ENCODE assay signal across 23 cellular contexts in the genomic region with DNA sequence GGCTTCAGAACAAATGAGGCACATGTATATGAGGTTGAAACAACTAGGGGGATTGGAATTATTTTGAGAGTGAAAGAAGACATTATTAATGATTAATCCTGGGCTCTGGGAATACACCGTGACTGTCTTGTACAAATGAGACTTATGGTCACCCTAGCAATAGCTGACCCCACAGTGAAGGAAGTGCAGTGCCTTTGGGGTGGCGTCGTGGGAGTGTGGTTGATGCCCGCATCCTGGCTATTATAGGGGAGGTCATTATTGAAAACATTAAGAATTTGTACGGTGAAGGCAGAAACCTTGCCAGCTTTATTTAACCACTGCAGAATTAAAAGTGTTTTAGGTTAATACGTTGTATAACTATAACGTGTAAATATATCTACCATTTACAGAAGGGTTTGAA.
"Had no signal": no experiment of that assay in that cellular context is flagged by ENCODE, and none has a peak within 500 bp of the region (broad histone marks: within the 10 kb centered on the region; RNA-seq: fewer than 3 reads in every experiment).

No MANE protein-coding gene starts in this region.

- H3K27ac ChIP-seq: stomach, suprapubic skin, thoracic aorta, thyroid gland, tibial artery, tibial nerve, transverse colon, upper lobe of left lung, upper lobe of right lung, uterus, vagina had no signal

- DNase-seq: stimulated activated CD4-positive, alpha-beta T cell treated with anti-CD3 and anti-CD28 coated beads, Interleukin-2, amount 100 ng/mL, for 48 hours; stimulated activated CD4-positive, alpha-beta T cell treated with anti-CD3 and anti-CD28 coated beads, Interleukin-4, amount 100 ng/mL, for 1 hour; stimulated activated CD4-positive, alpha-beta T cell treated with anti-CD3 and anti-CD28 coated beads, Interleukin-4, amount 100 ng/mL, for 24 hours; stimulated activated CD4-positive, alpha-beta T cell treated with anti-CD3 and anti-CD28 coated beads, Interleukin-4, amount 100 ng/mL, for 4 hours; stimulated activated CD8-positive, alpha-beta memory T cell treated with anti-CD3 and anti-CD28 coated beads, Interleukin-4, amount 100 ng/mL, for 48 hours; stimulated activated naive B cell treated with anti-CD40 and anti-IgM and Interleukin-4, amounts not matched to agents 10 μg/mL and 1 μg/mL and 100 μg/mL, for 72 hours; stimulated activated naive CD4-positive, alpha-beta T cell; stimulated activated naive CD4-positive, alpha-beta T cell treated with Interleukin-2 at 50 U/mL for 16 hours; stimulated activated naive CD8-positive, alpha-beta T cell treated with anti-CD3 and anti-CD28 coated beads, Interleukin-15, amount 100 ng/mL, for 72 hours; stimulated activated naive CD8-positive, alpha-beta T cell treated with anti-CD3 and anti-CD28 coated beads, Interleukin-15, Interleukin-2, amounts not matched to agents 100 U/mL and 50 U/mL, for 24 hours; stomach; substantia nigra; thyroid gland; tibial artery; transverse colon; trophoblast cell; upper lobe of left lung; upper lobe of right lung; uterus had no signal

- H3K4me3 ChIP-seq: stomach, suprapubic skin, thoracic aorta, thyroid gland, tibial artery, tibial nerve, transverse colon, upper lobe of left lung, upper lobe of right lung, uterus, vagina had no signal

- H3K27me3 ChIP-seq: stomach, suprapubic skin, thyroid gland, tibial artery, tibial nerve, transverse colon, upper lobe of left lung, upper lobe of right lung, uterus, vagina had no signal

- H3K4me1 ChIP-seq: stomach, suprapubic skin, thyroid gland, tibial artery, tibial nerve, transverse colon, upper lobe of left lung, upper lobe of right lung, uterus, vagina had no signal

- H3K36me3 ChIP-seq: stomach, suprapubic skin, thoracic aorta, thyroid gland, tibial artery, tibial nerve, transverse colon, upper lobe of left lung, upper lobe of right lung, uterus, vagina had no signal

- H3K9me3 ChIP-seq: stomach, suprapubic skin, thoracic aorta, thyroid gland, tibial artery, transverse colon, upper lobe of left lung, upper lobe of right lung, uterus, vagina had no signal
